ENCODE assay signal across 12 cellular contexts in genomic region chr17:10063730-10064221, GRCh38.
DNase-seq lines count a peak whose midpoint lies in the region; ATAC-seq, FAIRE-seq and TF ChIP-seq lines count a peak whose summit lies in the region.
"Had no signal": no experiment of that assay in that cellular context is flagged by ENCODE, and none has a peak within 500 bp of the region (broad histone marks: within the 10 kb centered on the region; RNA-seq: fewer than 3 reads in every experiment).

No MANE protein-coding gene starts in this region.

- no peak for TF ChIP-seq POLR2A in K562 (conservative IDR thresholded peaks at IDR 0.05)
- TF ChIP-seq POLR2A in transverse colon (IDR thresholded peaks at IDR 0.05) = no peak

- H3K4me2 ChIP-seq in K562 (ENCODE audit: insufficient read depth, low read length) = no peak overlapping the region

- TF ChIP-seq CTCF in K562 (IDR thresholded peaks at IDR 0.05 in 2 of 3, conservative IDR thresholded peaks at IDR 0.05 in 1 of 3; ENCODE audit: insufficient read depth in 2 of 3, low read depth in 1 of 3, low read length in 3 of 3) (no peak), mesothelial cell of epicardium (IDR thresholded peaks at IDR 0.05; ENCODE audit: unreplicated experiment) (no peak), transverse colon (IDR thresholded peaks at IDR 0.05) (no peak)

- in situ Hi-C loops in K562 (cut with MboI) = no loop called here
- in situ Hi-C loops in transverse colon (cut with MboI; ENCODE audit: low pct_ligation_motif_present in 1 of 4, low pct_unique_long_range_greater_than_20kb in 1 of 4, low sequenced_read_pairs in 3 of 4) = no loop called here

- no peak for FAIRE-seq in K562 (lab: Jason Lieb, UNC)

- H3K27me3 ChIP-seq in K562 (ENCODE audit: control insufficient read depth in 2 of 2, insufficient read depth in 2 of 2, low read length in 2 of 2) (peaks cover 0 to 12% of the 10 kb centered on the region in 2 experiments; a peak in 1 of 5 replicates), transverse colon (no peaks in the 10 kb centered on the region)
- H3K27me3 ChIP-seq: thyroid gland had no signal

- peak; percentile 24 for DNase-seq in activated CD8-positive, alpha-beta memory T cell treated with anti-CD3 and anti-CD28 coated beads, Interleukin-2, amount 50 U/mL, for 4 hours
- DNase-seq in activated CD8-positive, alpha-beta memory T cell treated with anti-CD3 and anti-CD28 coated beads, Interleukin-2, amount 50 U/mL, for 48 hours = no peak
- DNase-seq in K562 (ENCODE audit: extremely low read depth in 1 of 4, low spot score in 3 of 4) (no peak), mesothelial cell of epicardium (ENCODE audit: low spot score in 2 of 2, unreplicated experiment in 2 of 2) (no peak), transverse colon (peak; percentile 20), putamen (ENCODE audit: low spot score) (no peak), DMS 273 treated with DMSO at 0.1 percent for 48 hours (lab: John Stamatoyannopoulos, UW) (no peak), DMS79 (lab: John Stamatoyannopoulos, UW) (no peak)
- DNase-seq: ACHN; cortex of kidney; stimulated activated CD4-positive, alpha-beta T cell treated with anti-CD3 and anti-CD28 coated beads, Interleukin-12 subunit alpha, Interleukin-12 subunit beta, amount 100 ng/mL, for 4 hours had no signal

- H3K9me1 ChIP-seq in K562 (ENCODE audit: control insufficient read depth, insufficient read depth, low read length) = no peaks in the 10 kb centered on the region

- no TSS peak for BruUV-seq in K562 (replicated peaks; lab: Mats Ljungman, UMichigan)

- peaks cover 10% of the 10 kb centered on the region for H3K9me3 Mint-ChIP-seq in mesothelial cell of epicardium

- no peaks in the 10 kb centered on the region for H3K79me2 ChIP-seq in K562 (ENCODE audit: control insufficient read depth, insufficient read depth, low read length)

- no peak overlapping the region for H3K4me3 Mint-ChIP-seq in mesothelial cell of epicardium

- POLR2A ChIA-PET in K562 (lab: Yijun Ruan, JAX) = no interaction called here

- WGBS in K562 (ENCODE audit: insufficient coverage, low coverage, missing lambda C conversion rate) = 3% methylated on average over 13 of the region's 16 CpGs
- 46 to 67% methylated on average over 10 to 16 of the region's 16 CpGs for WGBS in transverse colon (ENCODE audit: low coverage in 1 of 2), 2 donors

- peak overlapping the region; percentile 23 for H3K27ac Mint-ChIP-seq in mesothelial cell of epicardium

- CTCF ChIA-PET in K562 (lab: Yijun Ruan, JAX; ENCODE audit: low intra/inter-chr PET ratio) = no interaction called here

- TF ChIP-seq RAD21 in K562 (CRISPR knock-in tag; conservative IDR thresholded peaks at IDR 0.05 in 1 of 2, IDR thresholded peaks at IDR 0.05 in 1 of 2) = no peak

- intact Hi-C loops in K562 (cut with micrococcal nuclease) = no loop called here
- intact Hi-C loops in transverse colon (cut with DNase I; ENCODE audit: low total_unique reads) = no loop called here

- H3K4me1 ChIP-seq in K562 (replicated peaks in 1 of 2; ENCODE audit: control insufficient read depth in 2 of 2, insufficient read depth in 2 of 2, low read length in 2 of 2) = no peaks in the 10 kb centered on the region
- H3K4me1 ChIP-seq in transverse colon = peaks cover 0 to 20% (median 8%) of the 10 kb centered on the region in 4 donors
- H3K4me1 ChIP-seq: thyroid gland had no signal

- H3K36me3 Mint-ChIP-seq in mesothelial cell of epicardium = peaks cover 4% of the 10 kb centered on the region

- H2AFZ ChIP-seq in K562 (ENCODE audit: low read depth, low read length) = no peak overlapping the region

- no peak overlapping the region for H3K27ac ChIP-seq in K562 (ENCODE audit: extremely low read depth, low read depth, low read length)
- H3K27ac ChIP-seq in transverse colon = peak overlapping the region in 3 of 4 donors; percentile 2 to 34 (median 20)
- H3K27ac ChIP-seq: thyroid gland had no signal

- H3K9me3 ChIP-seq in K562 (replicated peaks; ENCODE audit: control insufficient read depth, insufficient read depth, low read depth, low read length) (no peaks in the 10 kb centered on the region), transverse colon (no peaks in the 10 kb centered on the region)
- H3K9me3 ChIP-seq: thyroid gland had no signal

- H3K4me3 ChIP-seq in K562 (no peak overlapping the region), transverse colon (no peak overlapping the region)
- H3K4me3 ChIP-seq: thyroid gland had no signal

- H3K36me3 ChIP-seq in K562 (ENCODE audit: control insufficient read depth, insufficient read depth, low read length) (no peaks in the 10 kb centered on the region), transverse colon (no peaks in the 10 kb centered on the region)
- H3K36me3 ChIP-seq: thyroid gland had no signal

- H3K27me3 Mint-ChIP-seq in mesothelial cell of epicardium (ENCODE audit: low read depth) = no peaks in the 10 kb centered on the region

- H4K20me1 ChIP-seq in K562 (replicated peaks; ENCODE audit: control insufficient read depth, insufficient read depth, low read length) = no peaks in the 10 kb centered on the region

- H3K9ac ChIP-seq in K562 (ENCODE audit: insufficient read depth in 1 of 2, low read depth in 2 of 2, low read length in 2 of 2) = no peak overlapping the region

- TF ChIP-seq EP300 in K562 (IDR thresholded peaks at IDR 0.05; ENCODE audit: low read length) (no peak), transverse colon (IDR thresholded peaks at IDR 0.05; ENCODE audit: low read depth) (no peak)

- ATAC-seq in K562 = no peak

- peaks cover 46% of the 10 kb centered on the region for H3K4me1 Mint-ChIP-seq in mesothelial cell of epicardium

TF ChIP-seq in K562, 482 proteins besides CTCF, POLR2A, EP300 and RAD21:
- TF ChIP-seq, protein P1, sequence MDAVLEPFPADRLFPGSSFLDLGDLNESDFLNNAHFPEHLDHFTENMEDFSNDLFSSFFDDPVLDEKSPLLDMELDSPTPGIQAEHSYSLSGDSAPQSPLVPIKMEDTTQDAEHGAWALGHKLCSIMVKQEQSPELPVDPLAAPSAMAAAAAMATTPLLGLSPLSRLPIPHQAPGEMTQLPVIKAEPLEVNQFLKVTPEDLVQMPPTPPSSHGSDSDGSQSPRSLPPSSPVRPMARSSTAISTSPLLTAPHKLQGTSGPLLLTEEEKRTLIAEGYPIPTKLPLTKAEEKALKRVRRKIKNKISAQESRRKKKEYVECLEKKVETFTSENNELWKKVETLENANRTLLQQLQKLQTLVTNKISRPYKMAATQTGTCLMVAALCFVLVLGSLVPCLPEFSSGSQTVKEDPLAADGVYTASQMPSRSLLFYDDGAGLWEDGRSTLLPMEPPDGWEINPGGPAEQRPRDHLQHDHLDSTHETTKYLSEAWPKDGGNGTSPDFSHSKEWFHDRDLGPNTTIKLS (IDR thresholded peaks at IDR 0.05; ENCODE audit: borderline replicate concordance, low read depth) = no peak
- TF ChIP-seq ZSCAN32 (CRISPR knock-in tag; IDR thresholded peaks at IDR 0.05) (no peak), TRIM24 (IDR thresholded peaks at IDR 0.05) (no peak), ZNF707 (CRISPR knock-in tag; conservative IDR thresholded peaks at IDR 0.05) (no peak), BHLHE40 (IDR thresholded peaks at IDR 0.05; ENCODE audit: low read length) (peak; percentile 7; the same call in 1 of the 2 replicates), CTCFL (IDR thresholded peaks at IDR 0.05; ENCODE audit: borderline replicate concordance, insufficient read depth, low read depth, low read length, poor library complexity, severe bottlenecking) (no peak), ZNF121 (CRISPR knock-in tag; conservative IDR thresholded peaks at IDR 0.05) (no peak), SPI1 (IDR thresholded peaks at IDR 0.05; ENCODE audit: borderline replicate concordance, low read depth, low read length) (peak; percentile 27; the same call in 1 of the 2 replicates)

Comparison
In these comparisons a context has a peak if more than half of its experiments do, and no peak if none do; other contexts are left out.
1. DNase-seq: peak in activated CD8-positive, alpha-beta memory T cell treated with anti-CD3 and anti-CD28 coated beads, Interleukin-2, amount 50 U/mL, for 4 hours (single experiment) and transverse colon (single experiment); none in activated CD8-positive, alpha-beta memory T cell treated with anti-CD3 and anti-CD28 coated beads, Interleukin-2, amount 50 U/mL, for 48 hours (single experiment), K562 (0 of 4), mesothelial cell of epicardium (0 of 2), putamen (single experiment), DMS 273 treated with DMSO at 0.1 percent for 48 hours (single experiment) and DMS79 (single experiment).